Comparison of ENCODE assay signal across 9 cellular contexts in the genomic region with DNA sequence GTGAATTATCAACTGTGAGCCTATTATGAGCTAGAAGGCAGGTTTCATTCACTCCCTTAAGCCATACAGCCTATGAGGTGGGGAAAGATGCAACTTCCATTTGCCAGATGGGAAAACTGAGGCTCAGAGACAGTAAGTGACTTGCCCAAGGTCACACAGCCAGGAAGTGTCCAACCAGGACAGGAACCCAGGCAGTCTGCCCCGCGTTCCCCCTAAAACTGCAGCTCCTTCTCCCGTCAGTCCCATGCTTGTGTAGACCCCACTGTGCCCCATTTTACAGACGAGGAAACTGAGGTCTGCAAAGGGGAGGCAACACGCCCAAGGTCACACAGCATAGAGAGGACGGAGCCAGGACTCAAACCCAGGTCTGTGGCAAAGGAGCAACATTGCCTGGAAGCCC. TPM values are rescaled to one million over a fixed set of nuclear protein-coding genes. Genes with fewer than 3 reads are reported as not detected.
DNase-seq lines count a peak whose midpoint lies in the region; ATAC-seq and TF ChIP-seq lines count a peak whose summit lies in the region.
"Had no signal": no experiment of that assay in that cellular context is flagged by ENCODE, and none has a peak within 500 bp of the region (broad histone marks: within the 10 kb centered on the region; RNA-seq: fewer than 3 reads in every experiment).

No MANE protein-coding gene starts in this region.

- H3K4me1 ChIP-seq in PC-9 (replicated peaks; ENCODE audit: insufficient read depth), result peaks cover 68% of the 10 kb centered on the region
- H3K4me1 ChIP-seq in mucosa of stomach (ENCODE audit: control insufficient read depth, insufficient read depth, low read length), result peaks cover 76% of the 10 kb centered on the region
- H3K4me1 ChIP-seq in thyroid gland, result peaks cover 78% of the 10 kb centered on the region in 2 donors

- H3K36me3 ChIP-seq in PC-9 (ENCODE audit: low read depth) (0 out of 2 replicates have a peak, but pooled peaks cover 5% of the 10 kb centered on the region), mucosa of stomach (ENCODE audit: control insufficient read depth, insufficient read depth, low read length) (no peaks in the 10 kb centered on the region), thyroid gland (no peaks in the 10 kb centered on the region)

- H3K79me2 ChIP-seq in PC-9 (ENCODE audit: low read depth), result peaks cover 87% of the 10 kb centered on the region

- no peak for TF ChIP-seq POLR2A in thyroid gland (IDR thresholded peaks at IDR 0.05)

- intact Hi-C loops in PC-9 (cut with micrococcal nuclease; ENCODE audit: unreplicated experiment), result loop anchor here (5.0 to 10.0 kb wide), 4 partner anchors 168 to 542 kb away; a partner anchor contains a TSS
- intact Hi-C loops in dorsolateral prefrontal cortex (cut with DNase I), result no loop called here
- intact Hi-C loops in thyroid gland (cut with DNase I), result loop anchor here (5.0 kb wide), 1 partner anchor 95 kb away; no protein-coding TSS in a partner anchor
- intact Hi-C loops in posterior cingulate gyrus (cut with DNase I), result loop anchor here (5.0 kb wide), 3 partner anchors 40 to 240 kb away; no protein-coding TSS in a partner anchor

- CTCF ChIA-PET in PC-9 (lab: Charles Lee), result no interaction called here

- peak overlapping the region; percentile 98 for H3K4me2 ChIP-seq in PC-9

- H3F3A ChIP-seq in PC-9 (ENCODE audit: insufficient read depth, low read depth), result peaks cover 87% of the 10 kb centered on the region

- no peaks in the 10 kb centered on the region for H3K27me3 ChIP-seq in PC-9 (ENCODE audit: insufficient read depth, low read depth)
- H3K27me3 ChIP-seq in dorsolateral prefrontal cortex, result no peaks in the 10 kb centered on the region
- no peaks in the 10 kb centered on the region for H3K27me3 ChIP-seq in mucosa of stomach (ENCODE audit: control insufficient read depth, insufficient read depth, low read length)
- H3K27me3 ChIP-seq in thyroid gland, result no peaks in the 10 kb centered on the region

- H3K9me3 ChIP-seq in PC-9 (ENCODE audit: insufficient read depth, low read depth) (no peaks in the 10 kb centered on the region), mucosa of stomach (ENCODE audit: control insufficient read depth, low read length) (no peaks in the 10 kb centered on the region), thyroid gland (no peaks in the 10 kb centered on the region)

- DNase-seq in PC-9, result no peak
- DNase-seq in dorsolateral prefrontal cortex, result no peak
- no peak for DNase-seq in thyroid gland
- DNase-seq in activated CD8-positive, alpha-beta memory T cell treated with anti-CD3 and anti-CD28 coated beads, Interleukin-2, amount 50 U/mL, for 48 hours, result no peak
- DNase-seq in posterior cingulate gyrus, result no peak
- DNase-seq in GM20000 (ENCODE audit: low spot score), result no peak
- DNase-seq: activated T-cell treated with anti-CD3 and anti-CD28 coated beads, Interleukin-2, amount 50 U/mL, for 24 hours had no signal

- ATAC-seq in GM18498 (IDR thresholded peaks at IDR 0.05; ENCODE audit: unreplicated experiment), result no peak

- BruUV-seq in PC-9 (replicated peaks; lab: Mats Ljungman, UMichigan), result no TSS peak

- peak overlapping the region; percentile 59; the same call in 1 of the 2 replicates for H3K4me3 ChIP-seq in PC-9
- peak overlapping the region; percentile 44 to 82 (median 66) for H3K4me3 ChIP-seq in dorsolateral prefrontal cortex
- H3K4me3 ChIP-seq in mucosa of stomach (ENCODE audit: low read length), result no peak overlapping the region
- H3K4me3 ChIP-seq in thyroid gland (replicated peaks in 1 of 3), result peak overlapping the region in 2 of 3 donors; percentile 18 to 38

- H3K9me2 ChIP-seq in PC-9 (ENCODE audit: insufficient read depth), result no peaks in the 10 kb centered on the region

- H3K27ac ChIP-seq in PC-9 (peak overlapping the region; percentile 91), dorsolateral prefrontal cortex (peak overlapping the region; percentile 94 to 100 (median 99)), thyroid gland (peak overlapping the region; percentile 97 to 100 (median 99))

- H4K20me1 ChIP-seq in PC-9 (ENCODE audit: insufficient read depth), result peaks cover 29% of the 10 kb centered on the region; the same call in 1 of the 2 replicates

- POLR2A ChIA-PET in PC-9 (lab: Charles Lee; ENCODE audit: unreplicated experiment), result no interaction called here

- H3K9ac ChIP-seq in mucosa of stomach (ENCODE audit: low read length), result peak overlapping the region; percentile 67

- WGBS in thyroid gland, 2 donors, result 51 to 64% methylated on average over 4 to 6 of the region's 6 CpGs

- TF ChIP-seq CTCF in PC-9 (conservative IDR thresholded peaks at IDR 0.05), result no peak
- TF ChIP-seq CTCF in dorsolateral prefrontal cortex (IDR thresholded peaks at IDR 0.05 in 54 of 56, conservative IDR thresholded peaks at IDR 0.05 in 2 of 56; ENCODE audit: low read depth in 1 of 56, partially characterized antibody in 56 of 56), result no peak
- TF ChIP-seq CTCF in thyroid gland (IDR thresholded peaks at IDR 0.05), result no peak
- TF ChIP-seq CTCF in GM20000 (IDR thresholded peaks at IDR 0.05; ENCODE audit: extremely low read depth, missing control alignments), result no peak

- H2AFZ ChIP-seq in PC-9, result no peak overlapping the region

RNA-seq across cellular contexts. Expression of a gene that starts 50.6 kb away (rescaled TPM):
- total RNA-seq in PC-9 (2021) (319 and 368 TPM in 2 replicates), dorsolateral prefrontal cortex (100 to 1,000 TPM; 202 to 379 (median 273) TPM), thyroid gland (100 to 1,000 TPM in 2 of 4 donors, 10 to 100 TPM in 2; 45.3 to 178 (median 99.9) TPM)

Comparison
In these comparisons a context has a peak if more than half of its experiments do, and no peak if none do; other contexts are left out.
1. intact Hi-C loops: an anchor here in PC-9 (5.0 to 10.0 kb wide), thyroid gland (5.0 kb wide) and posterior cingulate gyrus (5.0 kb wide); none called in dorsolateral prefrontal cortex.